In genomic region chr15:74434260-74434915, GRCh38 we compare ENCODE assay signal across 8 cellular contexts. TPM values are rescaled to one million over a fixed set of nuclear protein-coding genes. Genes with fewer than 3 reads are reported as not detected.
DNase-seq lines count a peak whose midpoint lies in the region; ATAC-seq and TF ChIP-seq lines count a peak whose summit lies in the region.

No MANE protein-coding gene starts in this region.

- ATAC-seq in activated T-cell treated with anti-CD3 and anti-CD28 coated beads, Interleukin-2, amount 50 U/mL, for 72 hours (replicated peaks in 1 of 2): no peak
- ATAC-seq in GM18519 (IDR thresholded peaks at IDR 0.05; ENCODE audit: low FRiP score, unreplicated experiment) (no peak), HG03045 (IDR thresholded peaks at IDR 0.05; ENCODE audit: unreplicated experiment) (no peak)

- H3K9me3 ChIP-seq in adipocyte (ENCODE audit: control insufficient read depth, low read length) (no peaks in the 10 kb centered on the region), tibial artery (no peaks in the 10 kb centered on the region)

- peak overlapping the region; percentile 85 to 88 for H3K4me3 Mint-ChIP-seq in activated T-cell treated with anti-CD3 and anti-CD28 coated beads, Interleukin-2, amount 50 U/mL, for 72 hours

- peaks cover 3 to 7% of the 10 kb centered on the region in 2 donors for H3K36me3 Mint-ChIP-seq in activated T-cell treated with anti-CD3 and anti-CD28 coated beads, Interleukin-2, amount 50 U/mL, for 72 hours (ENCODE audit: insufficient read depth in 2 of 2)

- TF ChIP-seq CTCF in tibial artery (IDR thresholded peaks at IDR 0.05): no peak

- H3K4me1 ChIP-seq in adipocyte (ENCODE audit: control insufficient read depth, insufficient read depth, low read length) (peaks cover 22% of the 10 kb centered on the region), tibial artery (peaks cover 0 to 19% (median 18%) of the 10 kb centered on the region in 4 donors)

- H3K4me1 Mint-ChIP-seq in activated T-cell treated with anti-CD3 and anti-CD28 coated beads, Interleukin-2, amount 50 U/mL, for 72 hours (ENCODE audit: low read depth): peaks cover 71% of the 10 kb centered on the region

- H3K27ac Mint-ChIP-seq in activated T-cell treated with anti-CD3 and anti-CD28 coated beads, Interleukin-2, amount 50 U/mL, for 72 hours: peak overlapping the region; percentile 55

- no peaks in the 10 kb centered on the region for H3K27me3 Mint-ChIP-seq in activated T-cell treated with anti-CD3 and anti-CD28 coated beads, Interleukin-2, amount 50 U/mL, for 72 hours (ENCODE audit: low read depth)

- H3K9ac ChIP-seq in adipocyte (ENCODE audit: low read length): peak overlapping the region; percentile 85

- peak overlapping the region in 1 of 2 donors; percentile 49 for H3K27ac ChIP-seq in tibial artery

- H3K4me3 ChIP-seq in adipocyte (ENCODE audit: low read length): peak overlapping the region; percentile 87
- H3K4me3 ChIP-seq in tibial artery: peak overlapping the region; percentile 56 to 87

- no peaks in the 10 kb centered on the region for H3K27me3 ChIP-seq in adipocyte (replicated peaks; ENCODE audit: control insufficient read depth, insufficient read depth, low read length)
- H3K27me3 ChIP-seq in tibial artery: peaks cover 0 to 40% of the 10 kb centered on the region in 2 donors

- intact Hi-C loops in tibial artery (cut with DNase I; ENCODE audit: low total_unique reads): loop anchor here (2.0 kb wide), 1 partner anchor 58 kb away; no protein-coding TSS in a partner anchor

- no peaks in the 10 kb centered on the region for H3K9me3 Mint-ChIP-seq in activated T-cell treated with anti-CD3 and anti-CD28 coated beads, Interleukin-2, amount 50 U/mL, for 72 hours

- no peak for DNase-seq in activated T-cell treated with anti-CD3 and anti-CD28 coated beads, Interleukin-2, amount 50 U/mL, for 72 hours
- DNase-seq in activated T-cell treated with anti-CD3 and anti-CD28 coated beads for 4 hours: no peak
- DNase-seq in adipocyte (ENCODE audit: low read depth): no peak
- peak; percentile 50 for DNase-seq in islet precursor cell
- peak in 1 of 2 donors; percentile 28 for DNase-seq in tibial artery
- no peak for DNase-seq in NOMO-1 treated with DMSO at 0.1 percent for 48 hours (lab: John Stamatoyannopoulos, UW; ENCODE audit: unreplicated experiment)

- H3K36me3 ChIP-seq in adipocyte (ENCODE audit: control insufficient read depth, insufficient read depth, low read length, severe bottlenecking): no peaks in the 10 kb centered on the region
- no peaks in the 10 kb centered on the region for H3K36me3 ChIP-seq in tibial artery

RNA-seq across cellular contexts. Expression of gene SEMA7A, which starts 0.6 kb away (rescaled TPM):
- 10 to 100 TPM; 46.7 to 57.1 TPM for total RNA-seq in activated T-cell treated with anti-CD3 and anti-CD28 coated beads, Interleukin-2, amount 50 U/mL, for 72 hours

RNA-seq across cellular contexts. Expression of gene UBL7, which starts 26.6 kb away (rescaled TPM):
- 10 to 100 TPM; 47.8 to 55.1 TPM for total RNA-seq in activated T-cell treated with anti-CD3 and anti-CD28 coated beads, Interleukin-2, amount 50 U/mL, for 72 hours
